In the genomic region with DNA sequence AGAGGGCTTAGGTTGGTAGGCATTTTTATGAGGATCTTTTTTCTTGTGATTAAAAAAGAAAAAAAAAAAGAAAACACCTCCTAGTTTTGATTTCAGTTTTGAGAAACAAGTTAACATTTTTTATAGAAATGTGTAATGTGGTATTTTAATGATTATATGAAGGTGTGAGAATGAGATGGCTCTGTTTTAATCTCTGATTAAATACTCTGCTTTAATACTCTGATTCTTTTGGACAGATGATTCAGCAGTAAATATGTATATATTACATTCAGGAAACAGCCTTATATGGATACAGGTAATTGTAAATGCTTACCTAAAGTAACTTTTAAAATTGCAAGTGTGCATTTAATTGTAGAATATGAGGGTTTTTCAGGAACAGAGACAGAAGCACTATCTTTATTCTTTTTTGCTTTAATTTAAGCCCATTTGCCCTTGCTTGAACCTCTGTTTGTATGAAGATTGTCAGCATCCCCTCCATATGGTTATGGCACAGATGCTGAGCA, we compare ENCODE assay signal across 16 cellular contexts.
DNase-seq lines count a peak whose midpoint lies in the region; ATAC-seq and TF ChIP-seq lines count a peak whose summit lies in the region.
"Had no signal": no experiment of that assay in that cellular context is flagged by ENCODE, and none has a peak within 500 bp of the region (broad histone marks: within the 10 kb centered on the region; RNA-seq: fewer than 3 reads in every experiment).

No MANE protein-coding gene starts in this region.

- H3K36me3 ChIP-seq in DOHH2 (ENCODE audit: control insufficient read depth, low read length): peaks cover 90% of the 10 kb centered on the region

- no peak for DNase-seq in activated naive CD8-positive, alpha-beta T cell treated with anti-CD3 and anti-CD28 coated beads for 36 hours
- no peak for DNase-seq in activated naive CD8-positive, alpha-beta T cell treated with anti-CD3 and anti-CD28 coated beads, Interleukin-2, amount 50 U/mL, for 24 hours
- DNase-seq in glutamatergic neuron (no peak), head of caudate nucleus (no peak), UCSD-AML1 (lab: John Stamatoyannopoulos, UW; ENCODE audit: unreplicated experiment) (no peak)
- DNase-seq: DMS79, GDM1, GM23248, KG1, NCI-H1092, SK-N-SH had no signal

- H3K4me3 ChIP-seq in DOHH2 (ENCODE audit: low read length): no peak overlapping the region
- H3K4me3 ChIP-seq: GM23248 had no signal

- intact Hi-C loops in head of caudate nucleus (cut with DNase I): no loop called here

- H3K9me3 ChIP-seq in DOHH2 (ENCODE audit: control insufficient read depth, insufficient read depth, low read length): no peaks in the 10 kb centered on the region
- H3K9me3 ChIP-seq: SK-N-SH had no signal

- H3K36me3 Mint-ChIP-seq in activated naive CD8-positive, alpha-beta T cell treated with anti-CD3 and anti-CD28 coated beads for 36 hours: peaks cover 16% of the 10 kb centered on the region
- H3K36me3 Mint-ChIP-seq in activated naive CD8-positive, alpha-beta T cell treated with anti-CD3 and anti-CD28 coated beads, Interleukin-2, amount 50 U/mL, for 24 hours (ENCODE audit: low read depth): peaks cover 37% of the 10 kb centered on the region
- H3K36me3 Mint-ChIP-seq in glutamatergic neuron (ENCODE audit: unreplicated experiment): no peaks in the 10 kb centered on the region

- peaks cover 10% of the 10 kb centered on the region; the same call in 1 of the 2 replicates for H4K20me1 ChIP-seq in DOHH2 (ENCODE audit: control insufficient read depth, insufficient read depth, low read depth, low read length)

- H3K79me2 ChIP-seq in DOHH2 (ENCODE audit: control insufficient read depth, low read length): peaks cover 87% of the 10 kb centered on the region

- no peaks in the 10 kb centered on the region for H3K9me3 Mint-ChIP-seq in activated naive CD8-positive, alpha-beta T cell treated with anti-CD3 and anti-CD28 coated beads for 36 hours
- no peaks in the 10 kb centered on the region for H3K9me3 Mint-ChIP-seq in activated naive CD8-positive, alpha-beta T cell treated with anti-CD3 and anti-CD28 coated beads, Interleukin-2, amount 50 U/mL, for 24 hours
- peaks cover 3% of the 10 kb centered on the region for H3K9me3 Mint-ChIP-seq in glutamatergic neuron (ENCODE audit: unreplicated experiment)

- H3K27ac ChIP-seq in DOHH2 (ENCODE audit: low read depth, low read length): peak overlapping the region; percentile 33
- H3K27ac ChIP-seq: GM23248, HL-60 had no signal

- H3F3A ChIP-seq in DOHH2 (ENCODE audit: control insufficient read depth, insufficient read depth): peaks cover 71% of the 10 kb centered on the region

- H3K9me2 ChIP-seq in DOHH2 (replicated peaks; ENCODE audit: control insufficient read depth, low read length): no peaks in the 10 kb centered on the region
- H3K9me2 ChIP-seq: SK-N-SH had no signal

- no peak for TF ChIP-seq CTCF in DOHH2 (IDR thresholded peaks at IDR 0.05; ENCODE audit: low read depth, low read length, poor library complexity, severe bottlenecking)
- TF ChIP-seq CTCF in glutamatergic neuron (IDR thresholded peaks at IDR 0.05; ENCODE audit: partially characterized antibody, unreplicated experiment): no peak

- peaks cover 47% of the 10 kb centered on the region for H3K4me1 ChIP-seq in DOHH2 (ENCODE audit: control insufficient read depth, low read length)

- H3K27ac Mint-ChIP-seq in activated naive CD8-positive, alpha-beta T cell treated with anti-CD3 and anti-CD28 coated beads for 36 hours: peak overlapping the region; percentile 34
- H3K27ac Mint-ChIP-seq in activated naive CD8-positive, alpha-beta T cell treated with anti-CD3 and anti-CD28 coated beads, Interleukin-2, amount 50 U/mL, for 24 hours: no peak overlapping the region
- H3K27ac Mint-ChIP-seq in glutamatergic neuron (ENCODE audit: unreplicated experiment): peak overlapping the region; percentile 94

- H3K4me1 Mint-ChIP-seq in activated naive CD8-positive, alpha-beta T cell treated with anti-CD3 and anti-CD28 coated beads for 36 hours: peaks cover 37% of the 10 kb centered on the region
- H3K4me1 Mint-ChIP-seq in activated naive CD8-positive, alpha-beta T cell treated with anti-CD3 and anti-CD28 coated beads, Interleukin-2, amount 50 U/mL, for 24 hours: peaks cover 26% of the 10 kb centered on the region
- peaks cover 40% of the 10 kb centered on the region for H3K4me1 Mint-ChIP-seq in glutamatergic neuron (ENCODE audit: low read depth, unreplicated experiment)

- no peaks in the 10 kb centered on the region for H3K27me3 ChIP-seq in DOHH2 (ENCODE audit: control insufficient read depth, low read length)

- no peaks in the 10 kb centered on the region for H3K27me3 Mint-ChIP-seq in activated naive CD8-positive, alpha-beta T cell treated with anti-CD3 and anti-CD28 coated beads for 36 hours
- H3K27me3 Mint-ChIP-seq in activated naive CD8-positive, alpha-beta T cell treated with anti-CD3 and anti-CD28 coated beads, Interleukin-2, amount 50 U/mL, for 24 hours: no peaks in the 10 kb centered on the region
- peaks cover 3% of the 10 kb centered on the region for H3K27me3 Mint-ChIP-seq in glutamatergic neuron (ENCODE audit: unreplicated experiment)

- no peak overlapping the region for H3K4me3 Mint-ChIP-seq in activated naive CD8-positive, alpha-beta T cell treated with anti-CD3 and anti-CD28 coated beads for 36 hours
- no peak overlapping the region for H3K4me3 Mint-ChIP-seq in activated naive CD8-positive, alpha-beta T cell treated with anti-CD3 and anti-CD28 coated beads, Interleukin-2, amount 50 U/mL, for 24 hours
- H3K4me3 Mint-ChIP-seq in glutamatergic neuron (ENCODE audit: unreplicated experiment): peak overlapping the region; percentile 68

- H3K4me2 ChIP-seq in DOHH2 (ENCODE audit: low read length): no peak overlapping the region
- H3K4me2 ChIP-seq: SK-N-SH had no signal

- ATAC-seq in activated naive CD8-positive, alpha-beta T cell treated with anti-CD3 and anti-CD28 coated beads, Interleukin-2, amount 50 U/mL, for 24 hours: no peak
- ATAC-seq in HG03280 (IDR thresholded peaks at IDR 0.05; ENCODE audit: unreplicated experiment): no peak
- ATAC-seq: Panc1, Right ventricle myocardium inferior had no signal
